8 cellular contexts compared by ENCODE assay signal in genomic region chr3:46987485-46988401, GRCh38. TPM values are rescaled to one million over a fixed set of nuclear protein-coding genes. Genes with fewer than 3 reads are reported as not detected.
DNase-seq lines count a peak whose midpoint lies in the region; ATAC-seq, FAIRE-seq and TF ChIP-seq lines count a peak whose summit lies in the region.

No MANE protein-coding gene starts in this region.

- ATAC-seq in GM18858 (IDR thresholded peaks at IDR 0.05; ENCODE audit: unreplicated experiment) (peak; percentile 53), HG03045 (IDR thresholded peaks at IDR 0.05; ENCODE audit: unreplicated experiment) (peak; percentile 55), RWPE2 (ENCODE audit: low read depth) (peak; percentile 86)

- peak overlapping the region; percentile 67 for H3K27ac ChIP-seq in RWPE2 (ENCODE audit: poor library complexity, severe bottlenecking)
- peak overlapping the region in 1 of 2 donors; percentile 43 for H3K27ac ChIP-seq in kidney (ENCODE audit: low read depth in 2 of 2, low read length in 2 of 2)

- no peaks in the 10 kb centered on the region for H3K9me3 ChIP-seq in RWPE2 (ENCODE audit: severe bottlenecking)
- no peaks in the 10 kb centered on the region for H3K9me3 ChIP-seq in kidney (ENCODE audit: control insufficient read depth in 1 of 2, low read length in 2 of 2)

- no peaks in the 10 kb centered on the region for H3K27me3 ChIP-seq in RWPE2 (ENCODE audit: insufficient read depth, poor library complexity, severe bottlenecking)

- DNase-seq in RWPE2 (ENCODE audit: low spot score) (peak; percentile 87), activated gamma-delta T cell treated with Interleukin-2 at 50 U/mL for 16 hours (peak; percentile 93), kidney (peak; percentile 91), COR-L47 (lab: John Stamatoyannopoulos, UW) (no peak), kidney tubule cell (ENCODE audit: low spot score) (no peak)
- peak; percentile 55 to 71 for DNase-seq in stimulated activated CD8-positive, alpha-beta memory T cell treated with anti-CD3 and anti-CD28 coated beads, Interleukin-4, amount 100 ng/mL, for 4 hours (ENCODE audit: low read depth in 2 of 2, low spot score in 1 of 2)

- H3K4me3 ChIP-seq in RWPE2 (ENCODE audit: severe bottlenecking) (no peak overlapping the region), kidney (ENCODE audit: low read length in 2 of 2) (no peak overlapping the region)

- no peak overlapping the region for H3K9ac ChIP-seq in kidney (ENCODE audit: low read length in 2 of 2)

- TF ChIP-seq CTCF in RWPE2 (IDR thresholded peaks at IDR 0.05; ENCODE audit: poor library complexity, severe bottlenecking) (no peak), kidney (IDR thresholded peaks at IDR 0.05; ENCODE audit: borderline replicate concordance, extremely low read depth, insufficient read depth) (no peak)

- intact Hi-C loops in kidney (cut with DNase I) = no loop called here

- no peak for FAIRE-seq in kidney (lab: Jason Lieb, UNC)

- H3K4me1 ChIP-seq in RWPE2 (ENCODE audit: insufficient read depth, poor library complexity, severe bottlenecking) = peaks cover 25% of the 10 kb centered on the region
- H3K4me1 ChIP-seq in kidney (ENCODE audit: control insufficient read depth in 1 of 2, insufficient read depth in 1 of 2, low read depth in 1 of 2, low read length in 2 of 2) = peaks cover 0 to 18% of the 10 kb centered on the region in 2 donors

- peaks cover 16% of the 10 kb centered on the region; the same call in 1 of the 2 replicates for H3K36me3 ChIP-seq in RWPE2 (ENCODE audit: low read depth)
- peaks cover 2 to 3% of the 10 kb centered on the region in 2 donors for H3K36me3 ChIP-seq in kidney (ENCODE audit: control insufficient read depth in 1 of 2, insufficient read depth in 2 of 2, low read length in 2 of 2)

RNA-seq across cellular contexts. Expression of gene NBEAL2, which starts 8.3 kb away (rescaled TPM):
- total RNA-seq in kidney = 82.8 TPM
- 25.7 TPM for polyA plus RNA-seq in kidney (ENCODE audit: insufficient read depth, low read depth, low replicate concordance)

RNA-seq across cellular contexts. Expression of gene CCDC12, which starts 11.2 kb away (rescaled TPM):
- total RNA-seq in kidney = 59.7 TPM
- 85.6 TPM for polyA plus RNA-seq in kidney (ENCODE audit: insufficient read depth, low read depth, low replicate concordance)

Comparison
In these comparisons a context has a peak if more than half of its experiments do, and no peak if none do; other contexts are left out.
1. DNase-seq: peak in RWPE2 (single experiment), activated gamma-delta T cell treated with Interleukin-2 at 50 U/mL for 16 hours (single experiment), kidney (single experiment) and stimulated activated CD8-positive, alpha-beta memory T cell treated with anti-CD3 and anti-CD28 coated beads, Interleukin-4, amount 100 ng/mL, for 4 hours (2 of 2); none in COR-L47 (single experiment) and kidney tubule cell (single experiment).
2. Peak in every context shown above with its lines, with median percentiles within 50 percentile points of each other: ATAC-seq.